8 cellular contexts compared by ENCODE assay signal in genomic region chr6:150281767-150282166, GRCh38.
"Had no signal": no experiment of that assay in that cellular context is flagged by ENCODE, and none has a peak within 500 bp of the region (broad histone marks: within the 10 kb centered on the region; RNA-seq: fewer than 3 reads in every experiment).

No MANE protein-coding gene starts in this region.

- H3K4me3 Mint-ChIP-seq: GM23338, H9 had no signal

- H3K27ac Mint-ChIP-seq: GM23338, H9 had no signal

- H3K4me1 Mint-ChIP-seq: GM23338 had no signal

- H2AFZ ChIP-seq: GM23338 had no signal

- DNase-seq: H9, HCEC 1CT, IMR-90, KBM-7 had no signal

- ATAC-seq: GM23338 had no signal

- FAIRE-seq: H1, H54, HTR-8/SVneo had no signal

- H3K4me3 ChIP-seq: GM23338 had no signal

- H3K4me2 ChIP-seq: GM23338 had no signal
